In genomic region chr15:66124626-66125025, GRCh38 we compare ENCODE assay signal across 32 cellular contexts.
A peak's percentile ranks its signal among the peaks of the same experiment; 100 is the strongest.
DNase-seq lines count a peak whose midpoint lies in the region; ATAC-seq lines count a peak whose summit lies in the region.
"Had no signal": no experiment of that assay in that cellular context is flagged by ENCODE, and none has a peak within 500 bp of the region (broad histone marks: within the 10 kb centered on the region; RNA-seq: fewer than 3 reads in every experiment).

No MANE protein-coding gene starts in this region.

- peaks cover 0 to 46% (median 35%) of the 10 kb centered on the region in 10 experiments; a peak in 17 of 20 replicates for H3K4me1 ChIP-seq in BLaER1 treated with 17β-estradiol and CSF1 and Interleukin-3, amounts not matched to agents 10 nM and 100 nM
- H3K4me1 ChIP-seq: esophagus squamous epithelium, foreskin keratinocyte, heart left ventricle, vagina had no signal

- H3K27me3 Mint-ChIP-seq in natural killer cell treated with Interleukin-12 subunit alpha and Interleukin-12 subunit beta and Interleukin-15 and Interleukin-18, amount 100 ng/mL, for 72 hours, result peaks cover 0 to 9% of the 10 kb centered on the region in 2 donors

- H3K9me3 Mint-ChIP-seq in natural killer cell treated with Interleukin-12 subunit alpha and Interleukin-12 subunit beta and Interleukin-15 and Interleukin-18, amount 100 ng/mL, for 72 hours, result no peaks in the 10 kb centered on the region
- H3K9me3 Mint-ChIP-seq: activated CD8-positive, alpha-beta T cell treated with anti-CD3 and anti-CD28 coated beads for 36 hours; activated T-helper 17 cell treated with anti-CD3 and anti-CD28 coated beads, Interleukin-2, amount 50 U/mL, for 72 hours; neural progenitor cell; stimulated activated naive CD8-positive, alpha-beta T cell treated with anti-CD3 and anti-CD28 coated beads, Interleukin-15, amount 100 ng/mL, for 72 hours; T-helper 2 cell treated with Interferon-gamma antibody and Interleukin-4, amounts not matched to agents 5 μg/mL and 100 μg/mL, for 36 hours had no signal

- no peaks in the 10 kb centered on the region for H3K9me3 ChIP-seq in BLaER1 treated with 17β-estradiol and CSF1 and Interleukin-3, amounts not matched to agents 10 nM and 100 nM (replicated peaks in 1 of 11)
- H3K9me3 ChIP-seq: BE2C, body of pancreas, esophagus squamous epithelium, heart left ventricle, right lobe of liver, thoracic aorta, vagina had no signal

- H4K20me1 ChIP-seq in BLaER1 treated with 17β-estradiol and CSF1 and Interleukin-3, amounts not matched to agents 10 nM and 100 nM, result peaks cover 0 to 4% (median 0%) of the 10 kb centered on the region in 11 experiments; a peak in 1 of 22 replicates

- no peak for ATAC-seq in natural killer cell treated with Interleukin-12 subunit alpha and Interleukin-12 subunit beta and Interleukin-15 and Interleukin-18, amount 100 ng/mL, for 72 hours
- ATAC-seq in GM18868 (IDR thresholded peaks at IDR 0.05; ENCODE audit: unreplicated experiment), result no peak
- ATAC-seq: activated CD8-positive, alpha-beta T cell treated with anti-CD3 and anti-CD28 coated beads for 36 hours; activated T-helper 17 cell treated with anti-CD3 and anti-CD28 coated beads, Interleukin-2, amount 50 U/mL, for 72 hours; body of pancreas; foreskin keratinocyte; heart left ventricle; Panc1; right lobe of liver; stimulated activated naive CD8-positive, alpha-beta T cell treated with anti-CD3 and anti-CD28 coated beads, Interleukin-15, amount 100 ng/mL, for 72 hours had no signal

- H3K36me3 Mint-ChIP-seq in natural killer cell treated with Interleukin-12 subunit alpha and Interleukin-12 subunit beta and Interleukin-15 and Interleukin-18, amount 100 ng/mL, for 72 hours, result no peaks in the 10 kb centered on the region
- H3K36me3 Mint-ChIP-seq: neural progenitor cell had no signal

- H3K4me3 ChIP-seq in BLaER1 treated with 17β-estradiol and CSF1 and Interleukin-3, amounts not matched to agents 10 nM and 100 nM, result no peak overlapping the region
- H3K4me3 ChIP-seq: body of pancreas, dorsolateral prefrontal cortex, esophagus squamous epithelium, heart left ventricle, neural progenitor cell, right lobe of liver, thoracic aorta, vagina had no signal

- DNase-seq in G401 (ENCODE audit: low spot score), result peak; percentile 97
- peak; percentile 67 for DNase-seq in NCI-H2171 treated with DMSO at 0.1 percent for 48 hours (lab: John Stamatoyannopoulos, UW)
- DNase-seq in cerebellar cortex (ENCODE audit: low spot score), result peak; percentile 95
- DNase-seq in natural killer cell treated with Interleukin-12 subunit alpha and Interleukin-12 subunit beta and Interleukin-15 and Interleukin-18, amount 100 ng/mL, for 72 hours (ENCODE audit: low spot score), result no peak
- DNase-seq in NK-92 (lab: John Stamatoyannopoulos, UW; ENCODE audit: unreplicated experiment), result no peak
- DNase-seq: activated CD4-positive, alpha-beta T cell treated with anti-CD3 and anti-CD28 coated beads for 1 hour; activated CD8-positive, alpha-beta T cell treated with anti-CD3 and anti-CD28 coated beads for 36 hours; activated naive CD4-positive, alpha-beta T cell treated with anti-CD3 and anti-CD28 coated beads, Interleukin-2, amount 50 U/mL, for 16 hours; BE2C; body of pancreas; DMS79; esophagus squamous epithelium; foreskin keratinocyte; GDM1; heart left ventricle; IMR-90; islet precursor cell; NCI-H1694; NCI-H226; right lobe of liver; SHP77 treated with DMSO at 0.1 percent for 48 hours; stimulated activated CD4-positive, alpha-beta T cell treated with anti-CD3 and anti-CD28 coated beads, Interleukin-2, amount 100 ng/mL, for 48 hours; stimulated activated naive CD8-positive, alpha-beta T cell treated with anti-CD3 and anti-CD28 coated beads, Interleukin-15, amount 100 ng/mL, for 72 hours had no signal

- no peak overlapping the region for H3K27ac Mint-ChIP-seq in natural killer cell treated with Interleukin-12 subunit alpha and Interleukin-12 subunit beta and Interleukin-15 and Interleukin-18, amount 100 ng/mL, for 72 hours
- H3K27ac Mint-ChIP-seq: activated CD8-positive, alpha-beta T cell treated with anti-CD3 and anti-CD28 coated beads for 36 hours; activated T-helper 17 cell treated with anti-CD3 and anti-CD28 coated beads, Interleukin-2, amount 50 U/mL, for 72 hours; stimulated activated naive CD8-positive, alpha-beta T cell treated with anti-CD3 and anti-CD28 coated beads, Interleukin-15, amount 100 ng/mL, for 72 hours; T-helper 2 cell treated with Interferon-gamma antibody and Interleukin-4, amounts not matched to agents 5 μg/mL and 100 μg/mL, for 36 hours had no signal

- no peak overlapping the region for H3K27ac ChIP-seq in BLaER1 treated with 17β-estradiol and CSF1 and Interleukin-3, amounts not matched to agents 10 nM and 100 nM
- H3K27ac ChIP-seq: body of pancreas, esophagus squamous epithelium, foreskin keratinocyte, heart left ventricle, neural progenitor cell, right lobe of liver, thoracic aorta, vagina had no signal

- in situ Hi-C loops in G401 (cut with HindIII; ENCODE audit: low sequenced_read_pairs), result no loop called here

- peak overlapping the region in 7 of 11 experiments; percentile 72 to 91 (median 83); a peak in 11 of 22 replicates for H3K4me2 ChIP-seq in BLaER1 treated with 17β-estradiol and CSF1 and Interleukin-3, amounts not matched to agents 10 nM and 100 nM

- H3K4me1 Mint-ChIP-seq in natural killer cell treated with Interleukin-12 subunit alpha and Interleukin-12 subunit beta and Interleukin-15 and Interleukin-18, amount 100 ng/mL, for 72 hours (ENCODE audit: low read depth in 2 of 2), result no peaks in the 10 kb centered on the region
- H3K4me1 Mint-ChIP-seq: activated T-helper 17 cell treated with anti-CD3 and anti-CD28 coated beads, Interleukin-2, amount 50 U/mL, for 72 hours; stimulated activated naive CD8-positive, alpha-beta T cell treated with anti-CD3 and anti-CD28 coated beads, Interleukin-15, amount 100 ng/mL, for 72 hours had no signal

- H3K27me3 ChIP-seq in BLaER1 treated with 17β-estradiol and CSF1 and Interleukin-3, amounts not matched to agents 10 nM and 100 nM, result peaks cover 0 to 9% (median 0%) of the 10 kb centered on the region in 11 experiments; a peak in 1 of 22 replicates
- H3K27me3 ChIP-seq: BE2C, body of pancreas, neural progenitor cell, right lobe of liver, vagina had no signal

- no peak overlapping the region for H3K4me3 Mint-ChIP-seq in natural killer cell treated with Interleukin-12 subunit alpha and Interleukin-12 subunit beta and Interleukin-15 and Interleukin-18, amount 100 ng/mL, for 72 hours
- H3K4me3 Mint-ChIP-seq: activated CD8-positive, alpha-beta T cell treated with anti-CD3 and anti-CD28 coated beads for 36 hours; activated T-helper 17 cell treated with anti-CD3 and anti-CD28 coated beads, Interleukin-2, amount 50 U/mL, for 72 hours; neural progenitor cell; stimulated activated naive CD8-positive, alpha-beta T cell treated with anti-CD3 and anti-CD28 coated beads, Interleukin-15, amount 100 ng/mL, for 72 hours; T-helper 2 cell treated with Interferon-gamma antibody and Interleukin-4, amounts not matched to agents 5 μg/mL and 100 μg/mL, for 36 hours had no signal

- H3K9ac ChIP-seq in BLaER1 treated with 17β-estradiol and CSF1 and Interleukin-3, amounts not matched to agents 10 nM and 100 nM, result no peak overlapping the region
- H3K9ac ChIP-seq: neural progenitor cell had no signal

- H3K36me3 ChIP-seq in BLaER1 treated with 17β-estradiol and CSF1 and Interleukin-3, amounts not matched to agents 10 nM and 100 nM, result no peaks in the 10 kb centered on the region
- H3K36me3 ChIP-seq: BE2C, esophagus squamous epithelium, heart left ventricle, neural progenitor cell, right lobe of liver, thoracic aorta, vagina had no signal

Comparison
In these comparisons a context has a peak if more than half of its experiments do, and no peak if none do; other contexts are left out.
1. DNase-seq: peak in G401 (single experiment), NCI-H2171 treated with DMSO at 0.1 percent for 48 hours (single experiment) and cerebellar cortex (single experiment); none in natural killer cell treated with Interleukin-12 subunit alpha and Interleukin-12 subunit beta and Interleukin-15 and Interleukin-18, amount 100 ng/mL, for 72 hours (single experiment) and NK-92 (single experiment).